27 cellular contexts compared by ENCODE assay signal in the genomic region with DNA sequence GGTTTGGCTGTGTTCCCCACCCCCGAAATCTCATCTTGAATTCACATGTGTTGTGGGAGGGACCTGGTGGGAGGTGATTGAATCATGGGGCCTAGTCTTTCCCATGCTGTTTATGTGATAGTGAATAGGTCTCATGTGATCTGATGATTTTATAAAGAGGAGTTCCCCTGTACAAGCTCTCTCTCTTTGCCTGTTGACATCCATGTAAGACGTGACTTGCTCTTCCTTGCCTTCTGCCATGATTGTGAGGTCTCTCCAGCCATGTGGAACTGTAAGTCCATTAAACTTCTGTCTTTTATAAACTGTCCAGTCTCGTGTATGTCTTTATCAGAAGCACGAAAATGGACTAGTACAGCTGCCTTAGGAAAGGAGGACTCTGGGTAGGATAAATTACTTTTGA.
"Had no signal": no experiment of that assay in that cellular context is flagged by ENCODE, and none has a peak within 500 bp of the region (broad histone marks: within the 10 kb centered on the region; RNA-seq: fewer than 3 reads in every experiment).

No MANE protein-coding gene starts in this region.

- H3K4me3 ChIP-seq: colonic mucosa, coronary artery, dorsolateral prefrontal cortex, esophagus muscularis mucosa, esophagus squamous epithelium, gastrocnemius medialis, gastroesophageal sphincter, heart left ventricle, heart right ventricle had no signal

- ATAC-seq: effector memory CD8-positive, alpha-beta T cell; esophagus mucosa; foreskin keratinocyte; gastrocnemius medialis; gastroesophageal sphincter; heart left ventricle; heart right ventricle had no signal

- H3K27ac ChIP-seq: colonic mucosa, coronary artery, dorsolateral prefrontal cortex, epithelial cell of prostate, esophagus muscularis mucosa, esophagus squamous epithelium, foreskin keratinocyte, gastrocnemius medialis, gastroesophageal sphincter, heart left ventricle, heart right ventricle had no signal

- DNase-seq: colonic mucosa; cortex of kidney; dermis blood vessel endothelial cell; dorsolateral prefrontal cortex; effector CD4-positive, alpha-beta T cell; effector CD8-positive, alpha-beta T cell; effector memory CD4-positive, alpha-beta T cell; effector memory CD8-positive, alpha-beta T cell; endodermal cell; erythroblast; esophagus squamous epithelium; foreskin fibroblast; foreskin keratinocyte; foreskin melanocyte; gastrocnemius medialis; glutamatergic neuron; head of caudate nucleus; heart left ventricle; heart right ventricle had no signal

- H3K9me3 ChIP-seq: colonic mucosa, gastrocnemius medialis had no signal

- H3K27me3 ChIP-seq: colonic mucosa, dorsolateral prefrontal cortex, esophagus muscularis mucosa, esophagus squamous epithelium, foreskin keratinocyte, gastrocnemius medialis, gastroesophageal sphincter, heart left ventricle, heart right ventricle had no signal

- H3K4me1 ChIP-seq: colonic mucosa, esophagus muscularis mucosa, esophagus squamous epithelium, gastrocnemius medialis, gastroesophageal sphincter, heart left ventricle, heart right ventricle had no signal

- FAIRE-seq: colon, endometrium, frontal cortex had no signal

- H3K36me3 ChIP-seq: colonic mucosa, esophagus muscularis mucosa, esophagus squamous epithelium, gastrocnemius medialis, gastroesophageal sphincter, heart left ventricle, heart right ventricle had no signal
